In genomic region chr6:95804847-95805541, GRCh38 we compare ENCODE assay signal across 15 cellular contexts.
DNase-seq lines count a peak whose midpoint lies in the region; ATAC-seq lines count a peak whose summit lies in the region.
"Had no signal": no experiment of that assay in that cellular context is flagged by ENCODE, and none has a peak within 500 bp of the region (broad histone marks: within the 10 kb centered on the region; RNA-seq: fewer than 3 reads in every experiment).

No MANE protein-coding gene starts in this region.

- ATAC-seq in GM18502 (IDR thresholded peaks at IDR 0.05; ENCODE audit: poor library complexity, unreplicated experiment) (peak; percentile 90), GM21526 (IDR thresholded peaks at IDR 0.05; ENCODE audit: low FRiP score, unreplicated experiment) (peak; percentile 70), HG03039 (IDR thresholded peaks at IDR 0.05; ENCODE audit: unreplicated experiment) (peak; percentile 74), GM21381 (IDR thresholded peaks at IDR 0.05; ENCODE audit: unreplicated experiment) (no peak)
- ATAC-seq: gastrocnemius medialis; lower lobe of right lung; naive thymus-derived CD4-positive, alpha-beta T cell; T-helper 17 cell had no signal

- no peaks in the 10 kb centered on the region for H3K9me3 Mint-ChIP-seq in T-helper 2 cell treated with Interferon-gamma antibody and Interleukin-4, amounts not matched to agents 5 μg/mL and 100 μg/mL, for 36 hours

- H3K27ac Mint-ChIP-seq in T-helper 2 cell treated with Interferon-gamma antibody and Interleukin-4, amounts not matched to agents 5 μg/mL and 100 μg/mL, for 36 hours = peak overlapping the region; percentile 53
- H3K27ac Mint-ChIP-seq: naive thymus-derived CD4-positive, alpha-beta T cell; T-helper 17 cell had no signal

- no peaks in the 10 kb centered on the region for H3K36me3 Mint-ChIP-seq in T-helper 2 cell treated with Interferon-gamma antibody and Interleukin-4, amounts not matched to agents 5 μg/mL and 100 μg/mL, for 36 hours (ENCODE audit: low read depth)
- H3K36me3 Mint-ChIP-seq: naive thymus-derived CD4-positive, alpha-beta T cell had no signal

- DNase-seq in T-helper 2 cell treated with Interferon-gamma antibody and Interleukin-4, amounts not matched to agents 5 μg/mL and 100 μg/mL, for 36 hours (ENCODE audit: low spot score) = peak; percentile 32
- DNase-seq in NCI-H345 treated with DMSO at 0.1 percent for 48 hours (lab: John Stamatoyannopoulos, UW; ENCODE audit: unreplicated experiment) = no peak
- DNase-seq in COR-L47 (lab: John Stamatoyannopoulos, UW) = no peak
- no peak for DNase-seq in activated effector memory CD4-positive, alpha-beta T cell treated with Interleukin-2 at 50 U/mL for 16 hours
- DNase-seq: activated CD4-positive, alpha-beta T cell treated with anti-CD3 and anti-CD28 coated beads for 48 hours; gastrocnemius medialis; lower lobe of right lung; naive thymus-derived CD4-positive, alpha-beta T cell; NCI-H1694; NCI-H526; T-helper 17 cell had no signal

- H3K27me3 Mint-ChIP-seq in T-helper 2 cell treated with Interferon-gamma antibody and Interleukin-4, amounts not matched to agents 5 μg/mL and 100 μg/mL, for 36 hours (ENCODE audit: low read depth) = no peaks in the 10 kb centered on the region
- H3K27me3 Mint-ChIP-seq: T-helper 17 cell had no signal

- H3K4me3 Mint-ChIP-seq in T-helper 2 cell treated with Interferon-gamma antibody and Interleukin-4, amounts not matched to agents 5 μg/mL and 100 μg/mL, for 36 hours = no peak overlapping the region
- H3K4me3 Mint-ChIP-seq: naive thymus-derived CD4-positive, alpha-beta T cell; T-helper 17 cell had no signal

- H3K4me1 Mint-ChIP-seq in T-helper 2 cell treated with Interferon-gamma antibody and Interleukin-4, amounts not matched to agents 5 μg/mL and 100 μg/mL, for 36 hours (ENCODE audit: low read depth) = peaks cover 19% of the 10 kb centered on the region
- H3K4me1 Mint-ChIP-seq: naive thymus-derived CD4-positive, alpha-beta T cell; T-helper 17 cell had no signal
